Comparison of ENCODE assay signal across 10 cellular contexts in genomic region chr1:234958702-234959649, GRCh38.
DNase-seq lines count a peak whose midpoint lies in the region; ATAC-seq and TF ChIP-seq lines count a peak whose summit lies in the region.
"Had no signal": no experiment of that assay in that cellular context is flagged by ENCODE, and none has a peak within 500 bp of the region (broad histone marks: within the 10 kb centered on the region; RNA-seq: fewer than 3 reads in every experiment).

No MANE protein-coding gene starts in this region.

- TF ChIP-seq CTCF in VCaP (conservative IDR thresholded peaks at IDR 0.05) = no peak

- ATAC-seq in left lobe of liver = no peak
- no peak for ATAC-seq in stimulated activated naive CD8-positive, alpha-beta T cell treated with anti-CD3 and anti-CD28 coated beads, Interleukin-15, Interleukin-2, amounts not matched to agents 100 U/mL and 50 U/mL, for 24 hours
- no peak for ATAC-seq in HG03045 (IDR thresholded peaks at IDR 0.05; ENCODE audit: unreplicated experiment)
- no peak for ATAC-seq in HG02885 (IDR thresholded peaks at IDR 0.05; ENCODE audit: poor library complexity, unreplicated experiment)
- ATAC-seq in HG03280 (IDR thresholded peaks at IDR 0.05; ENCODE audit: unreplicated experiment) = no peak

- peak overlapping the region; percentile 98 for H3K27ac ChIP-seq in VCaP

- DNase-seq in SIG-M5 treated with dmso at 0.1 percent for 504 hours (lab: John Stamatoyannopoulos, UW; ENCODE audit: unreplicated experiment) = peak; percentile 37
- no peak for DNase-seq in SIG-M5 (lab: John Stamatoyannopoulos, UW)
- peak; percentile 47 for DNase-seq in left lobe of liver (ENCODE audit: low spot score)
- peak; percentile 11 for DNase-seq in stimulated activated naive CD8-positive, alpha-beta T cell treated with anti-CD3 and anti-CD28 coated beads, Interleukin-15, Interleukin-2, amounts not matched to agents 100 U/mL and 50 U/mL, for 24 hours
- DNase-seq: mammary epithelial cell, NCI-H2107 had no signal
